11 cellular contexts compared by ENCODE assay signal in the genomic region with DNA sequence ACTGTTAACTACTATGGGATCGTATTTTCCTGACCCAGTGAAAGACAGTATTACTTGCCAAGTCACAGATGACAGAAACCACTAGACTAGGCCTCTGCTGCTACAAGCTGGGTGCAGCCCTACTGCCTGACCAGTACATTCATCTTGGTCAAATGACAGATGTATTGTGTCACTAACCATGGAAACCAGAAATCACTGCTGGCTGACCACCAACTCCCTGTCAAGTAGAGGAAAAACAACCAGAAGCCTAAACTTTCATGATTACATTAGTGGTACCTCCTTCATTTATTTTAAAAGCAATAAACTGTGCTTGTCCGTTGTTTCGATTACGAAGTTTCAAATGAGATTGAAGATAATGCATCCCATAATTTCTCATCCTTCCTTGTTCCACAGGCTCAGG.
A peak's percentile ranks its signal among the peaks of the same experiment; 100 is the strongest.
DNase-seq lines count a peak whose midpoint lies in the region; ATAC-seq and TF ChIP-seq lines count a peak whose summit lies in the region.
"Had no signal": no experiment of that assay in that cellular context is flagged by ENCODE, and none has a peak within 500 bp of the region (broad histone marks: within the 10 kb centered on the region; RNA-seq: fewer than 3 reads in every experiment).

No MANE protein-coding gene starts in this region.

- H3K27ac Mint-ChIP-seq in naive thymus-derived CD8-positive, alpha-beta T cell: no peak overlapping the region
- H3K27ac Mint-ChIP-seq: activated T-cell treated with anti-CD3 and anti-CD28 coated beads, Interleukin-2, amount 50 U/mL, for 24 hours; T-cell had no signal

- no peaks in the 10 kb centered on the region for H3K4me1 ChIP-seq in right atrium auricular region
- H3K4me1 ChIP-seq in neuronal stem cell (ENCODE audit: control insufficient read depth in 2 of 2, insufficient read depth in 1 of 2, low read depth in 1 of 2, low read length in 2 of 2): no peaks in the 10 kb centered on the region

- no peak overlapping the region for H3K4me2 ChIP-seq in neuronal stem cell (ENCODE audit: insufficient read depth, low read length, poor library complexity, severe bottlenecking)

- no peak overlapping the region for H4K8ac ChIP-seq in neuronal stem cell (ENCODE audit: low read depth, low read length)

- peak; percentile 80 for DNase-seq in GM04504 (ENCODE audit: low read depth)
- peak; percentile 82 for DNase-seq in astrocyte of the cerebellum (ENCODE audit: low read depth)
- DNase-seq in right atrium auricular region (ENCODE audit: low spot score): peak; percentile 67
- DNase-seq in putamen (ENCODE audit: low spot score): peak; percentile 54
- no peak for DNase-seq in activated CD8-positive, alpha-beta memory T cell treated with anti-CD3 and anti-CD28 coated beads for 24 hours
- no peak for DNase-seq in HUDEP-2 (lab: John Stamatoyannopoulos, UW; ENCODE audit: unreplicated experiment in 76 of 76)
- no peak for DNase-seq in neuronal stem cell (ENCODE audit: low spot score)
- no peak for DNase-seq in naive thymus-derived CD8-positive, alpha-beta T cell
- DNase-seq: activated T-cell treated with anti-CD3 and anti-CD28 coated beads, Interleukin-2, amount 50 U/mL, for 24 hours; Calu3; T-cell had no signal

- TF ChIP-seq CTCF in astrocyte of the cerebellum (IDR thresholded peaks at IDR 0.05; ENCODE audit: low read depth, low read length, missing control alignments) (no peak), right atrium auricular region (IDR thresholded peaks at IDR 0.05) (no peak)

- H3K36me3 ChIP-seq in right atrium auricular region (no peaks in the 10 kb centered on the region), neuronal stem cell (replicated peaks in 1 of 2; ENCODE audit: control insufficient read depth in 2 of 2, insufficient read depth in 2 of 2, low read length in 2 of 2) (no peaks in the 10 kb centered on the region)

- no peak overlapping the region for H2BK12ac ChIP-seq in neuronal stem cell (ENCODE audit: low read length)

- POLR2A ChIA-PET in naive thymus-derived CD8-positive, alpha-beta T cell (lab: Charles Lee): no interaction called here

- in situ Hi-C loops in astrocyte of the cerebellum (cut with HindIII; ENCODE audit: low sequenced_read_pairs): loop anchor here (25.0 kb wide), 2 partner anchors 102 to 627 kb away; no protein-coding TSS in a partner anchor

- H2BK5ac ChIP-seq in neuronal stem cell (ENCODE audit: low read length): no peak overlapping the region

- ATAC-seq in naive thymus-derived CD8-positive, alpha-beta T cell: no peak
- ATAC-seq: T-cell had no signal

- H3K79me1 ChIP-seq in neuronal stem cell (ENCODE audit: low read depth, low read length): no peaks in the 10 kb centered on the region

- peaks cover 0 to under 1% (median 0%) of the 10 kb centered on the region in 3 donors for H3K36me3 Mint-ChIP-seq in naive thymus-derived CD8-positive, alpha-beta T cell
- H3K36me3 Mint-ChIP-seq: T-cell had no signal

- no peak overlapping the region for H3K14ac ChIP-seq in neuronal stem cell (ENCODE audit: low read length)

- H3K9me3 ChIP-seq in right atrium auricular region: no peaks in the 10 kb centered on the region
- no peaks in the 10 kb centered on the region for H3K9me3 ChIP-seq in neuronal stem cell (replicated peaks in 1 of 2; ENCODE audit: control insufficient read depth in 2 of 2, insufficient read depth in 1 of 2, low read depth in 1 of 2, low read length in 2 of 2)

- no peak overlapping the region for H3K9ac ChIP-seq in neuronal stem cell (ENCODE audit: low read depth, low read length, poor library complexity)

- H3K4me3 ChIP-seq in astrocyte of the cerebellum (ENCODE audit: low read depth, low read length) (no peak overlapping the region), right atrium auricular region (no peak overlapping the region), neuronal stem cell (ENCODE audit: low read length in 2 of 2) (no peak overlapping the region)

- H3K4ac ChIP-seq in neuronal stem cell (ENCODE audit: low read length): no peak overlapping the region

- peaks cover 0 to 3% (median 0%) of the 10 kb centered on the region in 9 donors for H3K9me3 Mint-ChIP-seq in naive thymus-derived CD8-positive, alpha-beta T cell
- H3K9me3 Mint-ChIP-seq: activated T-cell treated with anti-CD3 and anti-CD28 coated beads, Interleukin-2, amount 50 U/mL, for 24 hours had no signal

- no peak overlapping the region for H4K91ac ChIP-seq in neuronal stem cell (ENCODE audit: low read depth, low read length, poor library complexity)

- WGBS in neuronal stem cell (ENCODE audit: extremely low coverage in 2 of 2, insufficient read length in 2 of 2, insufficient replicate concordance in 1 of 2), 2 donors: no CpG with 5 or more reads among the region's 4 CpGs

- no peak overlapping the region for H3K23ac ChIP-seq in neuronal stem cell (ENCODE audit: low read depth, low read length, poor library complexity)

- no peak overlapping the region for H2AK5ac ChIP-seq in neuronal stem cell (ENCODE audit: low read depth, low read length)

- H3K27me3 ChIP-seq in right atrium auricular region (no peaks in the 10 kb centered on the region), neuronal stem cell (ENCODE audit: control insufficient read depth in 3 of 3, insufficient read depth in 3 of 3, low read depth in 1 of 3, low read length in 3 of 3) (no peaks in the 10 kb centered on the region)

- H2BK15ac ChIP-seq in neuronal stem cell (ENCODE audit: low read length): no peak overlapping the region

- no peak overlapping the region for H2BK120ac ChIP-seq in neuronal stem cell (ENCODE audit: low read depth, low read length)

- H3K18ac ChIP-seq in neuronal stem cell (ENCODE audit: low read length): no peak overlapping the region

- no peaks in the 10 kb centered on the region for H3K4me1 Mint-ChIP-seq in naive thymus-derived CD8-positive, alpha-beta T cell
- H3K4me1 Mint-ChIP-seq: T-cell had no signal

- H3K27me3 Mint-ChIP-seq in naive thymus-derived CD8-positive, alpha-beta T cell: no peaks in the 10 kb centered on the region
- H3K27me3 Mint-ChIP-seq: activated T-cell treated with anti-CD3 and anti-CD28 coated beads, Interleukin-2, amount 50 U/mL, for 24 hours; T-cell had no signal

- H2AFZ ChIP-seq in neuronal stem cell (ENCODE audit: low read length): no peak overlapping the region

- H3K27ac ChIP-seq in right atrium auricular region (peak overlapping the region in 1 of 2 donors; percentile 11), neuronal stem cell (replicated peaks; ENCODE audit: low read length) (no peak overlapping the region)

- no peak overlapping the region for H3K4me3 Mint-ChIP-seq in naive thymus-derived CD8-positive, alpha-beta T cell
- H3K4me3 Mint-ChIP-seq: activated T-cell treated with anti-CD3 and anti-CD28 coated beads, Interleukin-2, amount 50 U/mL, for 24 hours; T-cell had no signal

Comparison
In these comparisons a context has a peak if more than half of its experiments do, and no peak if none do; other contexts are left out.
1. DNase-seq: peak in GM04504 (single experiment), astrocyte of the cerebellum (single experiment), right atrium auricular region (single experiment) and putamen (single experiment); none in activated CD8-positive, alpha-beta memory T cell treated with anti-CD3 and anti-CD28 coated beads for 24 hours (single experiment), HUDEP-2 (0 of 76), neuronal stem cell (single experiment) and naive thymus-derived CD8-positive, alpha-beta T cell (0 of 10).